Comparison of ENCODE assay signal across 19 cellular contexts in the genomic region with DNA sequence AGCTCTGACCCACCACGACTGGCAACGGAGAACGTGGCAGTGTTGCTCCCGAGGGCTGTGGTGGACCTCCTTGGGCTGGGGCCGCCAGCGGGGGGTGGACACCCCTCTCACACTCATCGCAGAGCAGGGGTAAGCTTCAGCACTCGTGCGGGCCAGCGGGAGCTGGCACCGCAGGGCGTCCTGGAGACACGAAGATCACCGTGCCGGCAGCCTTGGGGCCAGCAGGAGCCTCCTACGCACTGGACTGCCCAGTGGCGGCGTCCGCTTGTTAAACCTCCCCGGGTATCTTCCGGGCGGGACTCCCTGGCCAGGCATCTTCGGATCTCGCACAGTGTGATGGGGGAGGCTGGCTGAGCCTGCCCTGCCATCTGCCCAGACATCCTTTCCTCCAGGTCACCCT. TPM values are rescaled to one million over a fixed set of nuclear protein-coding genes. Genes with fewer than 3 reads are reported as not detected.
DNase-seq lines count a peak whose midpoint lies in the region; ATAC-seq and TF ChIP-seq lines count a peak whose summit lies in the region.
"Had no signal": no experiment of that assay in that cellular context is flagged by ENCODE, and none has a peak within 500 bp of the region (broad histone marks: within the 10 kb centered on the region; RNA-seq: fewer than 3 reads in every experiment).

No MANE protein-coding gene starts in this region.

- 0 out of 2 replicates have a peak, but pooled peaks cover 2% of the 10 kb centered on the region for H3K9me3 ChIP-seq in IMR-90 (ENCODE audit: control insufficient read depth, insufficient read depth, low read length)
- no peaks in the 10 kb centered on the region for H3K9me3 ChIP-seq in osteoblast (ENCODE audit: low read depth, low read length)
- H3K9me3 ChIP-seq: HAP-1 had no signal

- H3K27ac ChIP-seq in IMR-90 (ENCODE audit: insufficient read depth, low read length) (no peak overlapping the region), angular gyrus (ENCODE audit: low read depth, low read length) (peak overlapping the region; percentile 77), osteoblast (ENCODE audit: low read depth, low read length) (no peak overlapping the region)
- H3K27ac ChIP-seq: GM23248, HL-60 had no signal

- no peak overlapping the region for H3K4me2 ChIP-seq in IMR-90 (ENCODE audit: low read depth, low read length)
- H3K4me2 ChIP-seq in osteoblast (ENCODE audit: insufficient read depth, low read length) = no peak overlapping the region

- no TSS peak for BruUV-seq in IMR-90 (replicated peaks; lab: Mats Ljungman, UMichigan)

- no peak overlapping the region for H4K5ac ChIP-seq in IMR-90 (ENCODE audit: low read depth, low read length)

- no peak overlapping the region for H4K8ac ChIP-seq in IMR-90 (ENCODE audit: low read depth in 2 of 2, low read length in 2 of 2)

- no peak overlapping the region for H2BK120ac ChIP-seq in IMR-90 (ENCODE audit: low read depth, low read length)

- H3K4me3 ChIP-seq in IMR-90 (ENCODE audit: insufficient read depth, low read depth, low read length) (no peak overlapping the region), epithelial cell of proximal tubule (ENCODE audit: low read depth, low read length) (peak overlapping the region; percentile 37), osteoblast (ENCODE audit: insufficient read depth, low read length) (no peak overlapping the region)
- H3K4me3 ChIP-seq: GM12878, HAP-1 had no signal

- no peak for DNase-seq in IMR-90
- DNase-seq in epithelial cell of proximal tubule (ENCODE audit: low read depth) = no peak
- peak; percentile 91 for DNase-seq in osteoblast (ENCODE audit: insufficient read length, low spot score, missing footprints)
- no peak for DNase-seq in NCI-H1105 (lab: John Stamatoyannopoulos, UW)
- DNase-seq in ecto neural progenitor cell (ENCODE audit: low spot score) = no peak
- DNase-seq: ACHN; GF-D8; MM.1S; NCI-H2081; NCI-H526 treated with DMSO at 0.1 percent for 48 hours; NK-92 treated with Interleukin-12 subunit alpha and Interleukin-12 subunit beta, amount 100 ng/mL, for 24 hours had no signal

- H3K79me1 ChIP-seq in IMR-90 (ENCODE audit: low read depth in 1 of 2, low read length in 2 of 2) = no peaks in the 10 kb centered on the region

- TF ChIP-seq CTCF in IMR-90 (conservative IDR thresholded peaks at IDR 0.05; ENCODE audit: low read depth, low read length) (no peak), epithelial cell of proximal tubule (conservative IDR thresholded peaks at IDR 0.05; ENCODE audit: low read depth, low read length) (no peak), osteoblast (IDR thresholded peaks at IDR 0.05; ENCODE audit: extremely low read depth, low read depth, low read length) (no peak)

- no peak overlapping the region for H3K23ac ChIP-seq in IMR-90 (ENCODE audit: low read depth, low read length)

- H3K4ac ChIP-seq in IMR-90 (ENCODE audit: low read depth, low read length) = no peak overlapping the region

- POLR2A ChIA-PET in IMR-90 (lab: Charles Lee; ENCODE audit: unreplicated experiment) = no interaction called here

- no peak overlapping the region for H2BK15ac ChIP-seq in IMR-90 (ENCODE audit: low read depth, low read length)

- H3K9me1 ChIP-seq in IMR-90 (ENCODE audit: insufficient read depth, low read length) = no peaks in the 10 kb centered on the region

- no peak for TF ChIP-seq RAD21 in IMR-90 (IDR thresholded peaks at IDR 0.05; ENCODE audit: low read length)

- 92% methylated on average over 7 of the region's 24 CpGs; no CpG with 5 or more reads in 1 of the 2 experiments for WGBS in IMR-90 (ENCODE audit: extremely low coverage in 2 of 2, insufficient read length in 1 of 2), 2 experiments

- no peak overlapping the region for H3K14ac ChIP-seq in IMR-90 (replicated peaks; ENCODE audit: low read depth, low read length)

- no peak overlapping the region for H2AFZ ChIP-seq in IMR-90 (replicated peaks; ENCODE audit: low read length, poor library complexity)
- no peak overlapping the region for H2AFZ ChIP-seq in osteoblast (ENCODE audit: low read length)

- no peak overlapping the region for H2BK20ac ChIP-seq in IMR-90 (ENCODE audit: low read depth, low read length)

- CTCF ChIA-PET in IMR-90 (lab: Yijun Ruan, JAX) = no interaction called here

- H3K9ac ChIP-seq in IMR-90 (ENCODE audit: low read depth, low read length) = no peak overlapping the region

- in situ Hi-C loops in IMR-90 (cut with MboI; ENCODE audit: low sequenced_read_pairs) = loop anchor here (10.0 kb wide), 1 partner anchor 48 kb away; a partner anchor contains a TSS

- H3K27me3 ChIP-seq in IMR-90 (ENCODE audit: control insufficient read depth, insufficient read depth, low read length) (no peaks in the 10 kb centered on the region), osteoblast (ENCODE audit: insufficient read depth, low read length) (no peaks in the 10 kb centered on the region)

- no peak overlapping the region for H4K91ac ChIP-seq in IMR-90 (ENCODE audit: insufficient read depth, low read depth, low read length)

- no peak overlapping the region for H3K18ac ChIP-seq in IMR-90 (ENCODE audit: low read depth, low read length)

- H2BK5ac ChIP-seq in IMR-90 (ENCODE audit: low read depth, low read length, poor library complexity, severe bottlenecking) = no peak overlapping the region

- no peak for ATAC-seq in IMR-90 (ENCODE audit: low read depth)
- no peak for ATAC-seq in GM18520 (IDR thresholded peaks at IDR 0.05; ENCODE audit: unreplicated experiment)
- no peak for ATAC-seq in HG03097 (IDR thresholded peaks at IDR 0.05; ENCODE audit: low FRiP score, unreplicated experiment)
- ATAC-seq: GM12878, Right ventricle myocardium inferior had no signal

- dilution Hi-C loops in IMR-90 (cut with HindIII; ENCODE audit: low sequenced_read_pairs, unreplicated experiment) = no loop called here

- peak overlapping the region; percentile 72 for H2AK9ac ChIP-seq in IMR-90 (replicated peaks; ENCODE audit: low read depth, low read length, poor library complexity)

- intact Hi-C loops in IMR-90 (cut with micrococcal nuclease) = no loop called here

- H3K36me3 ChIP-seq in IMR-90 (ENCODE audit: control insufficient read depth, insufficient read depth, low read length) = peaks cover 14% of the 10 kb centered on the region
- H3K36me3 ChIP-seq in osteoblast (ENCODE audit: insufficient read depth, low read length) = no peaks in the 10 kb centered on the region
- H3K36me3 ChIP-seq: HAP-1 had no signal

- no peak overlapping the region for H2AK5ac ChIP-seq in IMR-90 (ENCODE audit: low read depth, low read length)

- TF ChIP-seq POLR2A in IMR-90 (IDR thresholded peaks at IDR 0.05; ENCODE audit: low read depth, low read length) = no peak

- H3K56ac ChIP-seq in IMR-90 (ENCODE audit: extremely low read depth, insufficient read depth, low read length) = no peak overlapping the region

- H3K79me2 ChIP-seq in osteoblast (ENCODE audit: insufficient read depth, low read length) = no peaks in the 10 kb centered on the region

- H3K4me1 ChIP-seq in IMR-90 (ENCODE audit: control insufficient read depth, insufficient read depth, low read length) (no peaks in the 10 kb centered on the region; the same call in 1 of the 2 replicates), osteoblast (ENCODE audit: insufficient read depth, low read length) (no peaks in the 10 kb centered on the region)

- H4K20me1 ChIP-seq in IMR-90 (ENCODE audit: insufficient read depth, low read length) (peaks cover 32% of the 10 kb centered on the region), osteoblast (ENCODE audit: insufficient read depth, low read length) (peaks cover 9% of the 10 kb centered on the region)

TF ChIP-seq in IMR-90, 13 proteins besides CTCF, POLR2A, EP300 and RAD21:
- TF ChIP-seq RCOR1 (IDR thresholded peaks at IDR 0.05; ENCODE audit: insufficient replicate concordance, low read length) (no peak), FOS (IDR thresholded peaks at IDR 0.05; ENCODE audit: low read depth, low read length) (no peak), CEBPB (IDR thresholded peaks at IDR 0.05; ENCODE audit: low read depth, low read length) (no peak), SMC3 (IDR thresholded peaks at IDR 0.05; ENCODE audit: low read depth, low read length) (no peak), RFX5 (IDR thresholded peaks at IDR 0.05; ENCODE audit: low read depth, low read length) (no peak), MAZ (IDR thresholded peaks at IDR 0.05; ENCODE audit: borderline replicate concordance, low read depth, low read length) (no peak), CHD1 (IDR thresholded peaks at IDR 0.05; ENCODE audit: low read depth, low read length) (no peak), MXI1 (IDR thresholded peaks at IDR 0.05; ENCODE audit: borderline replicate concordance, low read depth, low read length) (no peak), MAFK (IDR thresholded peaks at IDR 0.05; ENCODE audit: low read depth, low read length) (no peak), BHLHE40 (IDR thresholded peaks at IDR 0.05; ENCODE audit: low read depth, low read length) (no peak)
- TF ChIP-seq, protein P1, sequence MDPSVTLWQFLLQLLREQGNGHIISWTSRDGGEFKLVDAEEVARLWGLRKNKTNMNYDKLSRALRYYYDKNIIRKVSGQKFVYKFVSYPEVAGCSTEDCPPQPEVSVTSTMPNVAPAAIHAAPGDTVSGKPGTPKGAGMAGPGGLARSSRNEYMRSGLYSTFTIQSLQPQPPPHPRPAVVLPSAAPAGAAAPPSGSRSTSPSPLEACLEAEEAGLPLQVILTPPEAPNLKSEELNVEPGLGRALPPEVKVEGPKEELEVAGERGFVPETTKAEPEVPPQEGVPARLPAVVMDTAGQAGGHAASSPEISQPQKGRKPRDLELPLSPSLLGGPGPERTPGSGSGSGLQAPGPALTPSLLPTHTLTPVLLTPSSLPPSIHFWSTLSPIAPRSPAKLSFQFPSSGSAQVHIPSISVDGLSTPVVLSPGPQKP (IDR thresholded peaks at IDR 0.05; ENCODE audit: borderline replicate concordance, low read depth, low read length) = no peak
- TF ChIP-seq, protein P2, sequence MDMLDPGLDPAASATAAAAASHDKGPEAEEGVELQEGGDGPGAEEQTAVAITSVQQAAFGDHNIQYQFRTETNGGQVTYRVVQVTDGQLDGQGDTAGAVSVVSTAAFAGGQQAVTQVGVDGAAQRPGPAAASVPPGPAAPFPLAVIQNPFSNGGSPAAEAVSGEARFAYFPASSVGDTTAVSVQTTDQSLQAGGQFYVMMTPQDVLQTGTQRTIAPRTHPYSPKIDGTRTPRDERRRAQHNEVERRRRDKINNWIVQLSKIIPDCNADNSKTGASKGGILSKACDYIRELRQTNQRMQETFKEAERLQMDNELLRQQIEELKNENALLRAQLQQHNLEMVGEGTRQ (IDR thresholded peaks at IDR 0.05; ENCODE audit: low read depth, low read length) = no peak

RNA-seq across cellular contexts. Expression of a gene that starts 53.5 kb away (rescaled TPM):
- 24.7 and 28.3 TPM in 2 replicates for total RNA-seq in IMR-90 (2012; rRNA removed)
- polyA plus RNA-seq in IMR-90 (2012; rRNA removed) = 79.7 and 111 TPM in 2 replicates
- polyA plus RNA-seq in IMR-90 (2012; cell fraction: cytosol; rRNA removed) = 97.0 and 129 TPM in 2 replicates
- polyA plus RNA-seq in IMR-90 (2012; cell fraction: nucleus; rRNA removed; ENCODE audit: low replicate concordance) = 96.8 and 177 TPM in 2 replicates
- total RNA-seq in epithelial cell of proximal tubule = 111 and 195 TPM in 2 replicates
- 156 and 163 TPM in 2 replicates for total RNA-seq in osteoblast
